In genomic region chr6:6751615-6752014, GRCh38 we compare ENCODE assay signal across 9 cellular contexts.
DNase-seq lines count a peak whose midpoint lies in the region; TF ChIP-seq lines count a peak whose summit lies in the region.
"Had no signal": no experiment of that assay in that cellular context is flagged by ENCODE, and none has a peak within 500 bp of the region (broad histone marks: within the 10 kb centered on the region; RNA-seq: fewer than 3 reads in every experiment).

No MANE protein-coding gene starts in this region.

- H3K9me2 ChIP-seq in Karpas-422 (replicated peaks; ENCODE audit: insufficient read depth, low read length): no peaks in the 10 kb centered on the region

- TF ChIP-seq CTCF in spleen (IDR thresholded peaks at IDR 0.05 in 8 of 11, conservative IDR thresholded peaks at IDR 0.05 in 3 of 11): no peak

- DNase-seq in GM03348 (ENCODE audit: low spot score): peak; percentile 43
- peak; percentile 32 for DNase-seq in OCI-M1 (lab: John Stamatoyannopoulos, UW)
- DNase-seq in spleen: no peak
- no peak for DNase-seq in epidermal melanocyte (ENCODE audit: insufficient read length, low spot score)
- no peak for DNase-seq in DMS114 treated with DMSO at 0.1 percent for 48 hours (lab: John Stamatoyannopoulos, UW; ENCODE audit: unreplicated experiment)
- DNase-seq in GM19240 (ENCODE audit: insufficient read length, low spot score): no peak
- DNase-seq in Karpas-422: no peak

- no peak overlapping the region for H3K9ac ChIP-seq in Karpas-422 (ENCODE audit: low read length)

- intact Hi-C loops in spleen (cut with DNase I; ENCODE audit: low total_unique reads): no loop called here

- H3K27me3 ChIP-seq in esophagus (ENCODE audit: control insufficient read depth in 1 of 2, insufficient read depth in 2 of 2, low read length in 2 of 2) (no peaks in the 10 kb centered on the region), spleen (replicated peaks in 1 of 7) (no peaks in the 10 kb centered on the region), Karpas-422 (ENCODE audit: low read length) (no peaks in the 10 kb centered on the region)

- no peaks in the 10 kb centered on the region for H4K20me1 ChIP-seq in Karpas-422 (ENCODE audit: insufficient read depth, low read depth, low read length)

- no peaks in the 10 kb centered on the region for H3K79me2 ChIP-seq in Karpas-422 (ENCODE audit: low read length)

- H2AFZ ChIP-seq in Karpas-422 (ENCODE audit: low read length): no peak overlapping the region

- H3K4me3 ChIP-seq in esophagus (ENCODE audit: low read depth in 1 of 2, low read length in 2 of 2) (no peak overlapping the region), spleen (no peak overlapping the region), Karpas-422 (ENCODE audit: low read length) (no peak overlapping the region)
- H3K4me3 ChIP-seq: thoracic aorta had no signal

- 45 to 49% methylated on average over 8 of the region's 8 CpGs for WGBS in esophagus, 2 donors
- 30 to 66% (median 50%) methylated on average over 8 of the region's 8 CpGs for whole genome bisulfite sequencing in spleen, 5 donors

- no peaks in the 10 kb centered on the region for H3K36me3 ChIP-seq in esophagus (ENCODE audit: control insufficient read depth in 2 of 2, insufficient read depth in 2 of 2, low read length in 1 of 2)
- no peaks in the 10 kb centered on the region for H3K36me3 ChIP-seq in spleen
- no peaks in the 10 kb centered on the region for H3K36me3 ChIP-seq in Karpas-422 (ENCODE audit: insufficient read depth, low read length)
- H3K36me3 ChIP-seq: thoracic aorta had no signal

- H3K27ac ChIP-seq in esophagus (ENCODE audit: low read depth in 2 of 2, low read length in 1 of 2) (peak overlapping the region; percentile 11 to 23), spleen (peak overlapping the region in 5 of 8 donors; percentile 11 to 84 (median 50)), Karpas-422 (ENCODE audit: low read length) (no peak overlapping the region)

- H3K4me1 ChIP-seq in esophagus (ENCODE audit: control insufficient read depth in 2 of 2, insufficient read depth in 2 of 2, low read length in 1 of 2) (peaks cover 3 to 17% of the 10 kb centered on the region in 2 donors), spleen (peaks cover 0 to 52% (median 16%) of the 10 kb centered on the region in 6 donors), Karpas-422 (ENCODE audit: low read length) (no peaks in the 10 kb centered on the region)

- TF ChIP-seq POLR2A in spleen (IDR thresholded peaks at IDR 0.05): no peak

- no peak overlapping the region for H3K4me2 ChIP-seq in Karpas-422 (ENCODE audit: low read depth, low read length, poor library complexity, severe bottlenecking)

- H3K9me3 ChIP-seq in esophagus (ENCODE audit: control insufficient read depth in 2 of 2, insufficient read depth in 1 of 2, low read depth in 1 of 2, low read length in 1 of 2) (peaks cover 0 to 4% of the 10 kb centered on the region in 2 donors), spleen (no peaks in the 10 kb centered on the region), Karpas-422 (ENCODE audit: low read length) (no peaks in the 10 kb centered on the region)
- H3K9me3 ChIP-seq: thoracic aorta had no signal

Comparison
In these comparisons a context has a peak if more than half of its experiments do, and no peak if none do; other contexts are left out.
1. DNase-seq: peak in GM03348 (single experiment) and OCI-M1 (single experiment); none in spleen (single experiment), epidermal melanocyte (single experiment), DMS114 treated with DMSO at 0.1 percent for 48 hours (single experiment), GM19240 (single experiment) and Karpas-422 (single experiment).